23 cellular contexts compared by ENCODE assay signal in genomic region chr1:174828264-174828663, GRCh38.
"Had no signal": no experiment of that assay in that cellular context is flagged by ENCODE, and none has a peak within 500 bp of the region (broad histone marks: within the 10 kb centered on the region; RNA-seq: fewer than 3 reads in every experiment).

No MANE protein-coding gene starts in this region.

- ATAC-seq: left cardiac atrium; lower lobe of right lung; natural killer cell treated with Interleukin-12 subunit alpha and Interleukin-12 subunit beta and Interleukin-15 and Interleukin-18, amount 100 ng/mL, for 72 hours; pancreas; right cardiac atrium; stimulated activated memory B cell treated with anti-CD40 and anti-IgM and Interleukin-4, amounts not matched to agents 10 μg/mL and 1 μg/mL and 100 μg/mL, for 72 hours had no signal

- H3K4me1 ChIP-seq: esophagus muscularis mucosa, lower lobe of right lung, neural progenitor cell, pancreas had no signal

- DNase-seq: effector CD4-positive, alpha-beta T cell; endodermal cell; foreskin fibroblast; immature natural killer cell; kidney; left cardiac atrium; left ventricle myocardium inferior; lower lobe of right lung; mesenchymal stem cell; midbrain; nucleus accumbens; pancreas; right cardiac atrium; stimulated activated CD4-positive, alpha-beta T cell treated with anti-CD3 and anti-CD28 coated beads, Interleukin-2, amount 100 ng/mL, for 48 hours; stimulated activated CD8-positive, alpha-beta memory T cell treated with anti-CD3 and anti-CD28 coated beads, Interleukin-4, amount 100 ng/mL, for 48 hours had no signal

- H3K36me3 ChIP-seq: esophagus muscularis mucosa, left ventricle myocardium inferior, lower lobe of right lung, neural progenitor cell, pancreas had no signal

- H3K4me1 Mint-ChIP-seq: neural progenitor cell; stimulated activated memory B cell treated with anti-CD40 and anti-IgM and Interleukin-4, amounts not matched to agents 10 μg/mL and 1 μg/mL and 100 μg/mL, for 72 hours had no signal

- H3K9me3 Mint-ChIP-seq: endodermal cell; immature natural killer cell; natural killer cell treated with Interleukin-12 subunit alpha and Interleukin-12 subunit beta and Interleukin-15 and Interleukin-18, amount 100 ng/mL, for 72 hours; neural progenitor cell; stimulated activated memory B cell treated with anti-CD40 and anti-IgM and Interleukin-4, amounts not matched to agents 10 μg/mL and 1 μg/mL and 100 μg/mL, for 72 hours; type B pancreatic cell had no signal

- H3K9me3 ChIP-seq: esophagus muscularis mucosa, left ventricle myocardium inferior, lower lobe of right lung, pancreas had no signal

- H3K27ac Mint-ChIP-seq: endodermal cell; natural killer cell treated with Interleukin-12 subunit alpha and Interleukin-12 subunit beta and Interleukin-15 and Interleukin-18, amount 100 ng/mL, for 72 hours; neural progenitor cell; progenitor cell of endocrine pancreas; stimulated activated memory B cell treated with anti-CD40 and anti-IgM and Interleukin-4, amounts not matched to agents 10 μg/mL and 1 μg/mL and 100 μg/mL, for 72 hours; type B pancreatic cell had no signal

- H3K4me3 ChIP-seq: coronary artery, esophagus muscularis mucosa, left ventricle myocardium inferior, lower lobe of right lung, neural progenitor cell, pancreas, smooth muscle cell had no signal

- H3K4me3 Mint-ChIP-seq: endodermal cell; immature natural killer cell; natural killer cell treated with Interleukin-12 subunit alpha and Interleukin-12 subunit beta and Interleukin-15 and Interleukin-18, amount 100 ng/mL, for 72 hours; neural progenitor cell; stimulated activated memory B cell treated with anti-CD40 and anti-IgM and Interleukin-4, amounts not matched to agents 10 μg/mL and 1 μg/mL and 100 μg/mL, for 72 hours; type B pancreatic cell had no signal

- H3K27me3 Mint-ChIP-seq: natural killer cell treated with Interleukin-12 subunit alpha and Interleukin-12 subunit beta and Interleukin-15 and Interleukin-18, amount 100 ng/mL, for 72 hours; progenitor cell of endocrine pancreas; stimulated activated memory B cell treated with anti-CD40 and anti-IgM and Interleukin-4, amounts not matched to agents 10 μg/mL and 1 μg/mL and 100 μg/mL, for 72 hours; type B pancreatic cell had no signal

- H3K27me3 ChIP-seq: esophagus muscularis mucosa, neural progenitor cell, pancreas had no signal

- H3K36me3 Mint-ChIP-seq: immature natural killer cell; natural killer cell treated with Interleukin-12 subunit alpha and Interleukin-12 subunit beta and Interleukin-15 and Interleukin-18, amount 100 ng/mL, for 72 hours; neural progenitor cell; type B pancreatic cell had no signal
